ENCODE assay signal across 39 cellular contexts in genomic region chr13:98410591-98410990, GRCh38.
"Had no signal": no experiment of that assay in that cellular context is flagged by ENCODE, and none has a peak within 500 bp of the region (broad histone marks: within the 10 kb centered on the region; RNA-seq: fewer than 3 reads in every experiment).

No MANE protein-coding gene starts in this region.

- H3K27me3 ChIP-seq: adrenal gland, breast epithelium, cardiac muscle cell, colonic mucosa, esophagus muscularis mucosa, foreskin keratinocyte, gastrocnemius medialis, heart left ventricle had no signal

- H3K27me3 Mint-ChIP-seq: activated naive CD4-positive, alpha-beta T cell treated with anti-CD3 and anti-CD28 coated beads, Interleukin-2, amount 50 U/mL, for 24 hours; activated naive CD8-positive, alpha-beta T cell treated with anti-CD3 and anti-CD28 coated beads, Interleukin-2, amount 50 U/mL, for 24 hours; brain had no signal

- H3K9me3 Mint-ChIP-seq: activated B cell treated with CpG ODN at 0.5 μM for 24 hours; activated CD4-positive, alpha-beta memory T cell treated with anti-CD3 and anti-CD28 coated beads for 36 hours; activated CD4-positive, alpha-beta T cell treated with anti-CD3 and anti-CD28 coated beads, Interleukin-2, amount 10 ng/mL, durations not matched to agents 24 days and 14 days; activated naive CD4-positive, alpha-beta T cell treated with anti-CD3 and anti-CD28 coated beads for 36 hours; activated naive CD4-positive, alpha-beta T cell treated with anti-CD3 and anti-CD28 coated beads, Interleukin-2, amount 50 U/mL, for 24 hours; activated naive CD8-positive, alpha-beta T cell treated with anti-CD3 and anti-CD28 coated beads for 36 hours; activated naive CD8-positive, alpha-beta T cell treated with anti-CD3 and anti-CD28 coated beads, Interleukin-2, amount 50 U/mL, for 24 hours; activated T-helper 1 cell treated with anti-CD3 and anti-CD28 coated beads, Interleukin-12 subunit alpha, Interleukin-12 subunit beta, Interleukin-2, Interleukin-4 antibody, amounts not matched to agents 30 ng/mL and 10 ng/mL and 1 ng/mL, durations not matched to agents 14 hours and 24 hours and 36 hours; activated T-helper 2 cell treated with anti-CD3 and anti-CD28 coated beads, Interferon-gamma antibody, Interleukin-2, Interleukin-4, amounts not matched to agents 10 μg/mL and 5 μg/mL and 100 μg/mL, durations not matched to agents 14 hours and 24 hours and 36 hours; brain; endodermal cell; T-cell; T-helper 1 cell treated with Interleukin-12 subunit alpha and Interleukin-12 subunit beta and Interleukin-4 antibody, amounts not matched to agents 30 μg/mL and 1 μg/mL, for 36 hours had no signal

- H3K36me3 ChIP-seq: breast epithelium, cardiac muscle cell, colonic mucosa, gastrocnemius medialis had no signal

- H3K27ac Mint-ChIP-seq: activated B cell treated with CpG ODN at 0.5 μM for 24 hours; activated CD4-positive, alpha-beta memory T cell treated with anti-CD3 and anti-CD28 coated beads for 36 hours; activated CD4-positive, alpha-beta T cell treated with anti-CD3 and anti-CD28 coated beads for 36 hours; activated CD4-positive, alpha-beta T cell treated with anti-CD3 and anti-CD28 coated beads, Interleukin-2, amount 10 ng/mL, durations not matched to agents 24 days and 14 days; activated CD8-positive, alpha-beta memory T cell treated with anti-CD3 and anti-CD28 coated beads, Interleukin-2, amount 10 ng/mL, durations not matched to agents 7 days and 5 days; activated CD8-positive, alpha-beta T cell treated with anti-CD3 and anti-CD28 coated beads, Interleukin-2, amount 10 ng/mL, durations not matched to agents 7 days and 5 days; activated naive CD4-positive, alpha-beta T cell treated with anti-CD3 and anti-CD28 coated beads for 36 hours; activated naive CD8-positive, alpha-beta T cell treated with anti-CD3 and anti-CD28 coated beads for 36 hours; activated naive CD8-positive, alpha-beta T cell treated with anti-CD3 and anti-CD28 coated beads, Interleukin-2, amount 50 U/mL, for 24 hours; activated T-helper 1 cell treated with anti-CD3 and anti-CD28 coated beads, Interleukin-12 subunit alpha, Interleukin-12 subunit beta, Interleukin-2, Interleukin-4 antibody, amounts not matched to agents 30 ng/mL and 10 ng/mL and 1 ng/mL, durations not matched to agents 14 hours and 24 hours and 36 hours; activated T-helper 2 cell treated with anti-CD3 and anti-CD28 coated beads, Interferon-gamma antibody, Interleukin-2, Interleukin-4, amounts not matched to agents 10 μg/mL and 5 μg/mL and 100 μg/mL, durations not matched to agents 14 hours and 24 hours and 36 hours; T-cell; T-helper 1 cell treated with Interleukin-12 subunit alpha and Interleukin-12 subunit beta and Interleukin-4 antibody, amounts not matched to agents 30 μg/mL and 1 μg/mL, for 36 hours had no signal

- H3K4me1 ChIP-seq: adrenal gland, colonic mucosa, esophagus muscularis mucosa, foreskin keratinocyte, gastrocnemius medialis, heart left ventricle had no signal

- H3K4me3 Mint-ChIP-seq: activated B cell treated with CpG ODN at 0.5 μM for 24 hours; activated CD4-positive, alpha-beta memory T cell treated with anti-CD3 and anti-CD28 coated beads for 36 hours; activated CD4-positive, alpha-beta T cell treated with anti-CD3 and anti-CD28 coated beads for 36 hours; activated CD4-positive, alpha-beta T cell treated with anti-CD3 and anti-CD28 coated beads, Interleukin-2, amount 10 ng/mL, durations not matched to agents 24 days and 14 days; activated CD8-positive, alpha-beta memory T cell treated with anti-CD3 and anti-CD28 coated beads, Interleukin-2, amount 10 ng/mL, durations not matched to agents 7 days and 5 days; activated naive CD4-positive, alpha-beta T cell treated with anti-CD3 and anti-CD28 coated beads for 36 hours; activated naive CD8-positive, alpha-beta T cell treated with anti-CD3 and anti-CD28 coated beads for 36 hours; activated naive CD8-positive, alpha-beta T cell treated with anti-CD3 and anti-CD28 coated beads, Interleukin-2, amount 50 U/mL, for 24 hours; activated T-helper 1 cell treated with anti-CD3 and anti-CD28 coated beads, Interleukin-12 subunit alpha, Interleukin-12 subunit beta, Interleukin-2, Interleukin-4 antibody, amounts not matched to agents 30 ng/mL and 10 ng/mL and 1 ng/mL, durations not matched to agents 14 hours and 24 hours and 36 hours; brain; endodermal cell; T-helper 1 cell treated with Interleukin-12 subunit alpha and Interleukin-12 subunit beta and Interleukin-4 antibody, amounts not matched to agents 30 μg/mL and 1 μg/mL, for 36 hours had no signal

- H3K9me3 ChIP-seq: adrenal gland, breast epithelium, colonic mucosa, esophagus muscularis mucosa, gastrocnemius medialis, heart left ventricle had no signal

- H3K4me3 ChIP-seq: adrenal gland, breast epithelium, cardiac muscle cell, colonic mucosa, esophagus muscularis mucosa, gastrocnemius medialis, heart left ventricle had no signal

- H3K27ac ChIP-seq: breast epithelium, cardiac muscle cell, colonic mucosa, esophagus muscularis mucosa, foreskin keratinocyte, gastrocnemius medialis, heart left ventricle, WERI-Rb-1 had no signal

- H3K36me3 Mint-ChIP-seq: activated CD4-positive, alpha-beta memory T cell treated with anti-CD3 and anti-CD28 coated beads for 36 hours; activated CD8-positive, alpha-beta memory T cell treated with anti-CD3 and anti-CD28 coated beads, Interleukin-2, amount 10 ng/mL, durations not matched to agents 7 days and 5 days; activated naive CD4-positive, alpha-beta T cell treated with anti-CD3 and anti-CD28 coated beads, Interleukin-2, amount 50 U/mL, for 24 hours; activated naive CD8-positive, alpha-beta T cell treated with anti-CD3 and anti-CD28 coated beads for 36 hours; T-cell had no signal

- DNase-seq: activated B cell treated with CpG ODN at 0.5 μM for 24 hours; activated CD4-positive, alpha-beta memory T cell treated with anti-CD3 and anti-CD28 coated beads for 36 hours; activated CD4-positive, alpha-beta T cell treated with anti-CD3 and anti-CD28 coated beads for 36 hours; activated CD4-positive, alpha-beta T cell treated with anti-CD3 and anti-CD28 coated beads, Interleukin-2, amount 10 ng/mL, durations not matched to agents 24 days and 14 days; activated CD4-positive, CD25-positive, alpha-beta regulatory T cell treated with anti-CD3 and anti-CD28 coated beads, Interleukin-2, amount 50 U/mL, for 72 hours; activated CD8-positive, alpha-beta memory T cell treated with anti-CD3 and anti-CD28 coated beads, Interleukin-2, amount 10 ng/mL, durations not matched to agents 7 days and 5 days; activated CD8-positive, alpha-beta memory T cell treated with anti-CD3 and anti-CD28 coated beads, Interleukin-2, amount 50 U/mL, for 4 hours; activated CD8-positive, alpha-beta T cell treated with anti-CD3 and anti-CD28 coated beads, Interleukin-2, amount 10 ng/mL, durations not matched to agents 7 days and 5 days; activated effector memory CD4-positive, alpha-beta T cell treated with anti-CD3 and anti-CD28 coated beads, Interleukin-2, amount 50 U/mL, for 16 hours; activated naive CD4-positive, alpha-beta T cell treated with anti-CD3 and anti-CD28 coated beads for 36 hours; activated naive CD8-positive, alpha-beta T cell treated with anti-CD3 and anti-CD28 coated beads for 36 hours; activated naive CD8-positive, alpha-beta T cell treated with anti-CD3 and anti-CD28 coated beads, Interleukin-2, amount 50 U/mL, for 24 hours; activated T-cell treated with anti-CD3 and anti-CD28 coated beads, Interleukin-2, amount 50 U/mL, for 1 hour; activated T-cell treated with anti-CD3 and anti-CD28 coated beads, Interleukin-2, amount 50 U/mL, for 48 hours; adrenal gland; amygdala; aorta; central memory CD4-positive, alpha-beta T cell; cerebellar nuclear complex; colonic mucosa; dorsolateral prefrontal cortex; effector memory CD4-positive, alpha-beta T cell; endodermal cell; erythroblast; foreskin keratinocyte; gastrocnemius medialis; glutamatergic neuron; heart left ventricle; T-cell; T-helper 9 cell; WERI-Rb-1 had no signal
